ENCODE assay signal across 24 cellular contexts in genomic region chr5:14518638-14519037, GRCh38.
A peak's percentile ranks its signal among the peaks of the same experiment; 100 is the strongest.
DNase-seq lines count a peak whose midpoint lies in the region; ATAC-seq, FAIRE-seq and TF ChIP-seq lines count a peak whose summit lies in the region.
"Had no signal": no experiment of that assay in that cellular context is flagged by ENCODE, and none has a peak within 500 bp of the region (broad histone marks: within the 10 kb centered on the region; RNA-seq: fewer than 3 reads in every experiment).

No MANE protein-coding gene starts in this region.

- no TSS peak for BruUV-seq in K562 (replicated peaks; lab: Mats Ljungman, UMichigan)

- no peaks in the 10 kb centered on the region for H3K36me3 Mint-ChIP-seq in osteocyte (ENCODE audit: unreplicated experiment)
- H3K36me3 Mint-ChIP-seq: CD8-positive, alpha-beta T cell had no signal

- no peaks in the 10 kb centered on the region for H3K27me3 Mint-ChIP-seq in osteocyte (ENCODE audit: unreplicated experiment)
- H3K27me3 Mint-ChIP-seq: CD4-positive, alpha-beta T cell had no signal

- H3K4me1 ChIP-seq in SK-N-SH (ENCODE audit: control insufficient read depth in 1 of 2, insufficient read depth in 2 of 2, low read depth in 1 of 2, low read length in 1 of 2) (no peaks in the 10 kb centered on the region), HEK293 (ENCODE audit: control insufficient read depth, insufficient read depth, low read length) (no peaks in the 10 kb centered on the region), K562 (replicated peaks in 1 of 2; ENCODE audit: control insufficient read depth in 2 of 2, insufficient read depth in 2 of 2, low read length in 2 of 2) (no peaks in the 10 kb centered on the region)
- H3K4me1 ChIP-seq: BE2C, Caco-2 had no signal

- TF ChIP-seq POLR2A in K562 (conservative IDR thresholded peaks at IDR 0.05): no peak

- ATAC-seq in SK-N-SH treated with all-trans-retinoic acid at 6 μM for 48 hours (no peak), K562 (no peak), left ventricle myocardium superior (no peak), GM21723 (IDR thresholded peaks at IDR 0.05; ENCODE audit: unreplicated experiment) (no peak)
- ATAC-seq: CD8-positive, alpha-beta T cell had no signal

- no peaks in the 10 kb centered on the region for H3K9me1 ChIP-seq in K562 (ENCODE audit: control insufficient read depth, insufficient read depth, low read length)

- FAIRE-seq in K562 (lab: Jason Lieb, UNC): no peak
- FAIRE-seq: A204.1, D721Med, G401.6, GM12891, GM19239 had no signal

- H3K9me2 ChIP-seq in SK-N-SH: no peaks in the 10 kb centered on the region

- H3K27ac ChIP-seq in SK-N-SH (ENCODE audit: low read depth in 2 of 2, low read length in 1 of 2) (no peak overlapping the region), HEK293 (ENCODE audit: extremely low read depth, low read depth, low read length) (no peak overlapping the region), K562 (ENCODE audit: extremely low read depth, low read depth, low read length) (no peak overlapping the region)
- H3K27ac ChIP-seq: BLaER1 had no signal

- H3K9me3 ChIP-seq in SK-N-SH (no peaks in the 10 kb centered on the region), HEK293 (ENCODE audit: control insufficient read depth, insufficient read depth, low read depth, low read length) (no peaks in the 10 kb centered on the region), K562 (replicated peaks; ENCODE audit: control insufficient read depth, insufficient read depth, low read depth, low read length) (no peaks in the 10 kb centered on the region)
- H3K9me3 ChIP-seq: BE2C, Caco-2 had no signal

- no peaks in the 10 kb centered on the region for H3K4me1 Mint-ChIP-seq in osteocyte (ENCODE audit: unreplicated experiment)

- POLR2A ChIA-PET in SK-N-SH (lab: Yijun Ruan, JAX): no interaction called here
- POLR2A ChIA-PET in HEK293 (lab: Yijun Ruan, JAX): no interaction called here
- POLR2A ChIA-PET in K562 (lab: Yijun Ruan, JAX): interaction anchor here (0.7 kb wide), 1 partner anchor 39 kb away, joined by 3 read pairs; no protein-coding TSS in a partner anchor

- H3K27ac Mint-ChIP-seq in osteocyte (ENCODE audit: unreplicated experiment): no peak overlapping the region
- H3K27ac Mint-ChIP-seq: CD4-positive, alpha-beta T cell; CD8-positive, alpha-beta T cell had no signal

- H4K20me1 ChIP-seq in SK-N-SH (ENCODE audit: insufficient read depth): no peaks in the 10 kb centered on the region
- no peaks in the 10 kb centered on the region for H4K20me1 ChIP-seq in K562 (replicated peaks; ENCODE audit: control insufficient read depth, insufficient read depth, low read length)
- H4K20me1 ChIP-seq: BLaER1 had no signal

- TF ChIP-seq RAD21 in SK-N-SH (IDR thresholded peaks at IDR 0.05; ENCODE audit: low read length): no peak
- no peak for TF ChIP-seq RAD21 in K562 (CRISPR knock-in tag; conservative IDR thresholded peaks at IDR 0.05 in 1 of 2, IDR thresholded peaks at IDR 0.05 in 1 of 2)

- H2AFZ ChIP-seq in SK-N-SH (ENCODE audit: low read depth): no peak overlapping the region
- H2AFZ ChIP-seq in K562 (ENCODE audit: low read depth, low read length): no peak overlapping the region

- no peaks in the 10 kb centered on the region for H3K36me3 ChIP-seq in SK-N-SH (replicated peaks in 1 of 2; ENCODE audit: control insufficient read depth in 1 of 2, insufficient read depth in 2 of 2, low read length in 1 of 2)
- H3K36me3 ChIP-seq in HEK293 (ENCODE audit: control insufficient read depth in 2 of 2, insufficient read depth in 1 of 2, low read length in 2 of 2): no peaks in the 10 kb centered on the region
- no peaks in the 10 kb centered on the region for H3K36me3 ChIP-seq in K562 (ENCODE audit: control insufficient read depth, insufficient read depth, low read length)
- H3K36me3 ChIP-seq: BE2C, BLaER1 had no signal

- TF ChIP-seq EP300 in SK-N-SH (IDR thresholded peaks at IDR 0.05; ENCODE audit: borderline replicate concordance in 1 of 2, low read depth in 1 of 2, low read length in 1 of 2): no peak
- TF ChIP-seq EP300 in K562 (IDR thresholded peaks at IDR 0.05; ENCODE audit: low read length): no peak

- peaks cover 5% of the 10 kb centered on the region for H3K9me3 Mint-ChIP-seq in osteocyte (ENCODE audit: unreplicated experiment)

- WGBS in SK-N-SH (ENCODE audit: low lambda C conversion rate): 81% methylated on average over 7 of the region's 7 CpGs
- WGBS in K562 (ENCODE audit: insufficient coverage, low coverage, missing lambda C conversion rate): 4% methylated on average over 7 of the region's 7 CpGs

- TF ChIP-seq CTCF in SK-N-SH (IDR thresholded peaks at IDR 0.05) (no peak), HEK293 (tag by site-specific recombination; IDR thresholded peaks at IDR 0.05) (no peak), K562 (IDR thresholded peaks at IDR 0.05 in 2 of 3, conservative IDR thresholded peaks at IDR 0.05 in 1 of 3; ENCODE audit: insufficient read depth in 2 of 3, low read depth in 1 of 3, low read length in 3 of 3) (no peak), osteocyte (IDR thresholded peaks at IDR 0.05) (no peak)

- H3K4me3 ChIP-seq in SK-N-SH (ENCODE audit: low read depth in 2 of 2, low read length in 1 of 2) (no peak overlapping the region), HEK293 (ENCODE audit: low read depth, low read length) (no peak overlapping the region), K562 (no peak overlapping the region)
- H3K4me3 ChIP-seq: BLaER1 had no signal

- H3K4me2 ChIP-seq in SK-N-SH (no peak overlapping the region), K562 (ENCODE audit: insufficient read depth, low read length) (no peak overlapping the region)
- H3K4me2 ChIP-seq: BLaER1 had no signal

- H3K9ac ChIP-seq in SK-N-SH (no peak overlapping the region), K562 (ENCODE audit: insufficient read depth in 1 of 2, low read depth in 2 of 2, low read length in 2 of 2) (no peak overlapping the region)
- H3K9ac ChIP-seq: BLaER1 had no signal

- CTCF ChIA-PET in SK-N-SH (lab: Yijun Ruan, JAX) (no interaction called here), HEK293 (lab: Yijun Ruan, JAX) (interaction anchor here (0.6 kb wide), 1 partner anchor 58 kb away, joined by 3 read pairs; no protein-coding TSS in a partner anchor), K562 (lab: Yijun Ruan, JAX; ENCODE audit: low intra/inter-chr PET ratio) (no interaction called here)

- H3F3A ChIP-seq in SK-N-SH (replicated peaks; ENCODE audit: insufficient read depth): peaks cover 4% of the 10 kb centered on the region

- H3K79me2 ChIP-seq in SK-N-SH (ENCODE audit: insufficient read depth): no peaks in the 10 kb centered on the region
- no peaks in the 10 kb centered on the region for H3K79me2 ChIP-seq in K562 (ENCODE audit: control insufficient read depth, insufficient read depth, low read length)

- intact Hi-C loops in K562 (cut with micrococcal nuclease) (no loop called here), left ventricle myocardium superior (cut with micrococcal nuclease) (no loop called here)

- in situ Hi-C loops in K562 (cut with MboI): no loop called here

- H3K27me3 ChIP-seq in SK-N-SH (ENCODE audit: insufficient read depth) (no peaks in the 10 kb centered on the region), K562 (ENCODE audit: control insufficient read depth in 2 of 2, insufficient read depth in 2 of 2, low read length in 2 of 2) (no peaks in the 10 kb centered on the region)
- H3K27me3 ChIP-seq: BE2C, BLaER1 had no signal

- no peak for DNase-seq in SK-N-SH
- DNase-seq in K562 (ENCODE audit: extremely low read depth in 1 of 4, low spot score in 3 of 4): no peak
- peak; percentile 2 for DNase-seq in osteocyte (ENCODE audit: extremely low spot score, unreplicated experiment)
- no peak for DNase-seq in left ventricle myocardium superior
- DNase-seq in activated CD4-positive, alpha-beta T cell treated with anti-CD3 and anti-CD28 coated beads for 48 hours: no peak
- DNase-seq: 8988T; ACHN; BE2C; C1 segment of cervical spinal cord; Caco-2; Calu3; CD4-positive, alpha-beta T cell; CD8-positive, alpha-beta T cell; DMS79 treated with DMSO at 0.1 percent for 48 hours; GF-D8 had no signal

- H3K4me3 Mint-ChIP-seq in osteocyte (ENCODE audit: unreplicated experiment): no peak overlapping the region
- H3K4me3 Mint-ChIP-seq: CD4-positive, alpha-beta T cell; CD8-positive, alpha-beta T cell had no signal

TF ChIP-seq in SK-N-SH, 30 proteins besides CTCF, POLR2A, EP300 and RAD21 (continues in another document):
- TF ChIP-seq FOSL2 (IDR thresholded peaks at IDR 0.05; ENCODE audit: borderline replicate concordance, low read depth) (no peak), FOXM1 (IDR thresholded peaks at IDR 0.05; ENCODE audit: low read depth) (no peak), RFX5 (IDR thresholded peaks at IDR 0.05; ENCODE audit: low read length) (no peak)

TF ChIP-seq in HEK293, 187 proteins besides CTCF, POLR2A, EP300 and RAD21:
- TF ChIP-seq ZNF146 (tag by site-specific recombination; IDR thresholded peaks at IDR 0.05) (peak; percentile 86), ZNF274 (IDR thresholded peaks at IDR 0.05; ENCODE audit: low read length) (no peak), ZNF274 (tag by site-specific recombination; IDR thresholded peaks at IDR 0.05; ENCODE audit: borderline replicate concordance) (no peak)

TF ChIP-seq in K562, 482 proteins besides CTCF, POLR2A, EP300 and RAD21:
- TF ChIP-seq KLF6 (CRISPR knock-in tag; IDR thresholded peaks at IDR 0.05; ENCODE audit: borderline replicate concordance): no peak
- peak; percentile 18 for TF ChIP-seq RBM25 (IDR thresholded peaks at IDR 0.05; ENCODE audit: low read depth, low read length, severe bottlenecking)
- no peak for TF ChIP-seq EHMT2 (IDR thresholded peaks at IDR 0.05)
- TF ChIP-seq ZNF146 (CRISPR knock-in tag; IDR thresholded peaks at IDR 0.05; ENCODE audit: unreplicated experiment): peak; percentile 63
- TF ChIP-seq CREB3 (tag; conservative IDR thresholded peaks at IDR 0.05; ENCODE audit: low read depth): no peak
- no peak for TF ChIP-seq POLR2AphosphoS2 (IDR thresholded peaks at IDR 0.05; ENCODE audit: low read length)
- TF ChIP-seq EP400 (IDR thresholded peaks at IDR 0.05): no peak
